ENCODE assay signal across 1 cellular context in genomic region chr6:98530732-98531131, GRCh38.
TF ChIP-seq lines count a peak whose summit lies in the region.

No MANE protein-coding gene starts in this region.

TF ChIP-seq in WTC11, 78 proteins besides CTCF, POLR2A, EP300 and RAD21:
- TF ChIP-seq ZNF532 (CRISPR knock-in tag; IDR thresholded peaks at IDR 0.05; ENCODE audit: borderline replicate concordance), result no peak
- TF ChIP-seq PRRX2 (CRISPR knock-in tag; IDR thresholded peaks at IDR 0.05), result no peak
- no peak for TF ChIP-seq MXD4 (CRISPR knock-in tag; IDR thresholded peaks at IDR 0.05; ENCODE audit: borderline replicate concordance)
- no peak for TF ChIP-seq ZNF423 (CRISPR knock-in tag; IDR thresholded peaks at IDR 0.05)
- no peak for TF ChIP-seq NR2C2 (CRISPR knock-in tag; IDR thresholded peaks at IDR 0.05)
- TF ChIP-seq HMGXB4 (CRISPR knock-in tag; IDR thresholded peaks at IDR 0.05), result no peak
- TF ChIP-seq RELA (CRISPR knock-in tag; IDR thresholded peaks at IDR 0.05; ENCODE audit: borderline replicate concordance), result no peak
- no peak for TF ChIP-seq NFYB (CRISPR knock-in tag; conservative IDR thresholded peaks at IDR 0.05; ENCODE audit: low read depth)
- no peak for TF ChIP-seq FOXP4 (CRISPR knock-in tag; IDR thresholded peaks at IDR 0.05)
- TF ChIP-seq HMGA2 (CRISPR knock-in tag; IDR thresholded peaks at IDR 0.05), result no peak
